ENCODE assay signal across 31 cellular contexts in genomic region chr3:172033392-172033791, GRCh38.
"Had no signal": no experiment of that assay in that cellular context is flagged by ENCODE, and none has a peak within 500 bp of the region (broad histone marks: within the 10 kb centered on the region; RNA-seq: fewer than 3 reads in every experiment).

No MANE protein-coding gene starts in this region.

- H3K4me3 ChIP-seq: ascending aorta, body of pancreas, SJCRH30 had no signal

- H3K4me1 ChIP-seq: ascending aorta, body of pancreas, SJCRH30 had no signal

- H3K4me1 Mint-ChIP-seq: activated B cell treated with CpG ODN at 0.5 μM for 24 hours had no signal

- H3K9me3 ChIP-seq: ascending aorta, body of pancreas, SJCRH30, SK-N-SH had no signal

- ATAC-seq: activated naive CD4-positive, alpha-beta T cell treated with anti-CD3 and anti-CD28 coated beads, Interleukin-2, amount 50 U/mL, for 72 hours; activated naive CD8-positive, alpha-beta T cell treated with anti-CD3 and anti-CD28 coated beads, Interleukin-2, amount 50 U/mL, for 24 hours; activated T-cell treated with anti-CD3 and anti-CD28 coated beads, Interleukin-2, amount 50 U/mL, for 4 hours; body of pancreas; Panc1; T-helper 17 cell had no signal

- H3K36me3 Mint-ChIP-seq: activated CD4-positive, alpha-beta memory T cell treated with anti-CD3 and anti-CD28 coated beads for 36 hours; activated naive CD4-positive, alpha-beta T cell treated with anti-CD3 and anti-CD28 coated beads, Interleukin-2, amount 50 U/mL, for 72 hours had no signal

- DNase-seq: activated B cell treated with CpG ODN at 0.5 μM for 24 hours; activated CD4-positive, alpha-beta memory T cell treated with anti-CD3 and anti-CD28 coated beads for 36 hours; activated CD4-positive, alpha-beta T cell treated with anti-CD3 and anti-CD28 coated beads for 1 hour; activated CD4-positive, alpha-beta T cell treated with anti-CD3 and anti-CD28 coated beads, Interleukin-2, amount 10 ng/mL, durations not matched to agents 24 days and 14 days; activated CD8-positive, alpha-beta memory T cell treated with anti-CD3 and anti-CD28 coated beads for 24 hours; activated effector memory CD4-positive, alpha-beta T cell treated with anti-CD3 and anti-CD28 coated beads, Interleukin-2, amount 50 U/mL, for 16 hours; activated naive CD4-positive, alpha-beta T cell treated with Interleukin-2 at 50 U/mL for 16 hours; activated naive CD8-positive, alpha-beta T cell treated with anti-CD3 and anti-CD28 coated beads, Interleukin-2, amount 50 U/mL, for 24 hours; activated T-cell treated with anti-CD3 and anti-CD28 coated beads, Interleukin-2, amount 50 U/mL, for 4 hours; amniotic stem cell; body of pancreas; central memory CD4-positive, alpha-beta T cell; KBM-7; NCI-H1105; NCI-H1436; NCI-H1694 treated with DMSO at 0.1 percent for 48 hours; NCI-H2029 treated with DMSO at 0.1 percent for 48 hours; NCI-H345; NCI-H510A; NCI-H526 treated with DMSO at 0.1 percent for 48 hours; NCI-H82; OCI-M1; Right ventricle myocardium superior; SJCRH30; SK-N-SH; T-helper 17 cell; T-helper 9 cell had no signal

- H3K27ac ChIP-seq: ascending aorta, body of pancreas, RWPE1, SJCRH30 had no signal

- H3K36me3 ChIP-seq: ascending aorta, SJCRH30 had no signal

- H3K4me3 Mint-ChIP-seq: activated B cell treated with CpG ODN at 0.5 μM for 24 hours; activated CD4-positive, alpha-beta memory T cell treated with anti-CD3 and anti-CD28 coated beads for 36 hours; activated CD4-positive, alpha-beta T cell treated with anti-CD3 and anti-CD28 coated beads, Interleukin-2, amount 10 ng/mL, durations not matched to agents 24 days and 14 days; activated naive CD8-positive, alpha-beta T cell treated with anti-CD3 and anti-CD28 coated beads, Interleukin-2, amount 50 U/mL, for 24 hours; activated T-cell treated with anti-CD3 and anti-CD28 coated beads, Interleukin-2, amount 50 U/mL, for 4 hours; T-helper 17 cell had no signal

- H3K27me3 ChIP-seq: ascending aorta, body of pancreas, SJCRH30 had no signal

- H3K27me3 Mint-ChIP-seq: activated CD4-positive, alpha-beta memory T cell treated with anti-CD3 and anti-CD28 coated beads for 36 hours; T-helper 17 cell had no signal

- H3K9me3 Mint-ChIP-seq: activated B cell treated with CpG ODN at 0.5 μM for 24 hours; activated CD4-positive, alpha-beta memory T cell treated with anti-CD3 and anti-CD28 coated beads for 36 hours; activated naive CD8-positive, alpha-beta T cell treated with anti-CD3 and anti-CD28 coated beads, Interleukin-2, amount 50 U/mL, for 24 hours; activated T-cell treated with anti-CD3 and anti-CD28 coated beads, Interleukin-2, amount 50 U/mL, for 4 hours had no signal

- H3K27ac Mint-ChIP-seq: activated B cell treated with CpG ODN at 0.5 μM for 24 hours; activated CD4-positive, alpha-beta memory T cell treated with anti-CD3 and anti-CD28 coated beads for 36 hours; activated CD4-positive, alpha-beta T cell treated with anti-CD3 and anti-CD28 coated beads, Interleukin-2, amount 10 ng/mL, durations not matched to agents 24 days and 14 days; activated naive CD4-positive, alpha-beta T cell treated with anti-CD3 and anti-CD28 coated beads, Interleukin-2, amount 50 U/mL, for 72 hours; activated naive CD8-positive, alpha-beta T cell treated with anti-CD3 and anti-CD28 coated beads, Interleukin-2, amount 50 U/mL, for 24 hours; T-helper 17 cell had no signal
